In genomic region chr17:3846739-3847670, GRCh38 we compare ENCODE assay signal across 9 cellular contexts. TPM values are rescaled to one million over a fixed set of nuclear protein-coding genes. Genes with fewer than 3 reads are reported as not detected.
DNase-seq lines count a peak whose midpoint lies in the region; ATAC-seq and TF ChIP-seq lines count a peak whose summit lies in the region.
"Had no signal": no experiment of that assay in that cellular context is flagged by ENCODE, and none has a peak within 500 bp of the region (broad histone marks: within the 10 kb centered on the region; RNA-seq: fewer than 3 reads in every experiment).

No MANE protein-coding gene starts in this region.

- TF ChIP-seq CTCF in heart left ventricle (IDR thresholded peaks at IDR 0.05): no peak

- WGBS in right cardiac atrium: 91% methylated on average over 17 of the region's 17 CpGs
- WGBS in heart left ventricle, 4 donors: 91 to 92% (median 91%) methylated on average over 17 of the region's 17 CpGs

- no peak for TF ChIP-seq POLR2A in heart left ventricle (IDR thresholded peaks at IDR 0.05)
- TF ChIP-seq POLR2A in erythroblast (IDR thresholded peaks at IDR 0.05; ENCODE audit: low read length): no peak

- peaks cover 25% of the 10 kb centered on the region for H3K36me3 Mint-ChIP-seq in activated T-helper 17 cell treated with anti-CD3 and anti-CD28 coated beads, Interleukin-2, amount 50 U/mL, for 72 hours (ENCODE audit: low read depth)
- H3K36me3 Mint-ChIP-seq in naive thymus-derived CD4-positive, alpha-beta T cell: peaks cover 0 to 4% (median 0%) of the 10 kb centered on the region in 5 donors
- peaks cover 8% of the 10 kb centered on the region for H3K36me3 Mint-ChIP-seq in activated CD4-positive, alpha-beta T cell treated with anti-CD3 and anti-CD28 coated beads, Interleukin-2, amount 10 ng/mL, durations not matched to agents 24 days and 14 days (ENCODE audit: low read depth)

- POLR2A ChIA-PET in naive thymus-derived CD4-positive, alpha-beta T cell (lab: Charles Lee): interaction anchor here (0.6 to 1.6 kb wide), 11 partner anchors 10 to 169 kb away, joined by 3 to 9 read pairs (median 4); partner anchors contain the start of genes CAMKK1 and HASPIN

- H3K27me3 ChIP-seq in right cardiac atrium (ENCODE audit: control insufficient read depth, insufficient read depth): no peaks in the 10 kb centered on the region
- peaks cover 0 to 2% (median 0%) of the 10 kb centered on the region in 9 donors for H3K27me3 ChIP-seq in heart left ventricle
- no peaks in the 10 kb centered on the region for H3K27me3 ChIP-seq in naive thymus-derived CD4-positive, alpha-beta T cell (ENCODE audit: control insufficient read depth in 2 of 2, insufficient read depth in 2 of 2, low read length in 2 of 2)

- H3K36me3 ChIP-seq in heart left ventricle: peaks cover 0 to 26% (median 15%) of the 10 kb centered on the region in 9 donors
- peaks cover 0 to 14% (median 10%) of the 10 kb centered on the region in 3 experiments for H3K36me3 ChIP-seq in naive thymus-derived CD4-positive, alpha-beta T cell (ENCODE audit: control insufficient read depth in 2 of 3, insufficient read depth in 3 of 3, low read length in 3 of 3)

- no peak overlapping the region for H3K27ac ChIP-seq in right cardiac atrium (ENCODE audit: low read length)
- no peak overlapping the region for H3K27ac ChIP-seq in heart left ventricle
- no peak overlapping the region for H3K27ac ChIP-seq in naive thymus-derived CD4-positive, alpha-beta T cell (ENCODE audit: low read depth, low read length)

- peak overlapping the region; percentile 91 for H3K27ac Mint-ChIP-seq in activated T-helper 17 cell treated with anti-CD3 and anti-CD28 coated beads, Interleukin-2, amount 50 U/mL, for 72 hours
- H3K27ac Mint-ChIP-seq in naive thymus-derived CD4-positive, alpha-beta T cell: peak overlapping the region in 6 of 9 donors; percentile 20 to 88 (median 45)
- H3K27ac Mint-ChIP-seq in activated CD4-positive, alpha-beta T cell treated with anti-CD3 and anti-CD28 coated beads, Interleukin-2, amount 10 ng/mL, durations not matched to agents 24 days and 14 days: no peak overlapping the region
- H3K27ac Mint-ChIP-seq: activated CD4-positive, alpha-beta T cell treated with anti-CD3 and anti-CD28 coated beads for 36 hours had no signal

- DNase-seq in right cardiac atrium (peak in 2 of 3 donors; percentile 41 to 46), heart left ventricle (no peak), sciatic nerve (ENCODE audit: low spot score) (no peak), OCI-M2 (lab: John Stamatoyannopoulos, UW; ENCODE audit: unreplicated experiment) (no peak), erythroblast (lab: John Stamatoyannopoulos, UW) (no peak)
- no peak for DNase-seq in naive thymus-derived CD4-positive, alpha-beta T cell
- no peak for DNase-seq in activated CD4-positive, alpha-beta T cell treated with anti-CD3 and anti-CD28 coated beads, Interleukin-2, amount 10 ng/mL, durations not matched to agents 24 days and 14 days

- ATAC-seq in right cardiac atrium (no peak), heart left ventricle (no peak), sciatic nerve (no peak)
- ATAC-seq in activated T-helper 17 cell treated with anti-CD3 and anti-CD28 coated beads, Interleukin-2, amount 50 U/mL, for 72 hours (replicated peaks): no peak
- no peak for ATAC-seq in naive thymus-derived CD4-positive, alpha-beta T cell

- H3K27me3 Mint-ChIP-seq in activated T-helper 17 cell treated with anti-CD3 and anti-CD28 coated beads, Interleukin-2, amount 50 U/mL, for 72 hours: peaks cover 3% of the 10 kb centered on the region
- peaks cover 0 to 15% (median 4%) of the 10 kb centered on the region in 5 donors for H3K27me3 Mint-ChIP-seq in naive thymus-derived CD4-positive, alpha-beta T cell
- peaks cover 21% of the 10 kb centered on the region for H3K27me3 Mint-ChIP-seq in activated CD4-positive, alpha-beta T cell treated with anti-CD3 and anti-CD28 coated beads, Interleukin-2, amount 10 ng/mL, durations not matched to agents 24 days and 14 days

- peaks cover 17% of the 10 kb centered on the region for H3K4me1 Mint-ChIP-seq in activated T-helper 17 cell treated with anti-CD3 and anti-CD28 coated beads, Interleukin-2, amount 50 U/mL, for 72 hours
- H3K4me1 Mint-ChIP-seq in naive thymus-derived CD4-positive, alpha-beta T cell: peaks cover 18 to 31% (median 20%) of the 10 kb centered on the region in 7 donors
- H3K4me1 Mint-ChIP-seq in activated CD4-positive, alpha-beta T cell treated with anti-CD3 and anti-CD28 coated beads, Interleukin-2, amount 10 ng/mL, durations not matched to agents 24 days and 14 days: peaks cover 22% of the 10 kb centered on the region

- CTCF ChIA-PET in naive thymus-derived CD4-positive, alpha-beta T cell (lab: Charles Lee): interaction anchor here (0.7 to 5.3 kb wide), 4 partner anchors 10 to 110 kb away, joined by 3 to 46 read pairs (median 4); no protein-coding TSS in a partner anchor

- H3K4me3 Mint-ChIP-seq in activated T-helper 17 cell treated with anti-CD3 and anti-CD28 coated beads, Interleukin-2, amount 50 U/mL, for 72 hours: peak overlapping the region; percentile 93
- peak overlapping the region in 8 of 10 donors; percentile 13 to 98 (median 68) for H3K4me3 Mint-ChIP-seq in naive thymus-derived CD4-positive, alpha-beta T cell
- H3K4me3 Mint-ChIP-seq in activated CD4-positive, alpha-beta T cell treated with anti-CD3 and anti-CD28 coated beads, Interleukin-2, amount 10 ng/mL, durations not matched to agents 24 days and 14 days: no peak overlapping the region

- no peaks in the 10 kb centered on the region for H3K4me1 ChIP-seq in right cardiac atrium (ENCODE audit: control insufficient read depth, insufficient read depth, low read length)
- peaks cover 0 to 30% (median 13%) of the 10 kb centered on the region in 12 donors for H3K4me1 ChIP-seq in heart left ventricle
- H3K4me1 ChIP-seq in naive thymus-derived CD4-positive, alpha-beta T cell (ENCODE audit: control insufficient read depth in 2 of 2, insufficient read depth in 2 of 2, low read length in 2 of 2): peaks cover 12 to 17% of the 10 kb centered on the region in 2 donors

- intact Hi-C loops in right cardiac atrium (cut with DNase I) (no loop called here), heart left ventricle (cut with DNase I) (loop anchor here in 7 of 10 donors (2.0 to 10.0 kb wide), 3 partner anchors 46 to 112 kb away; partner anchors contain the start of gene CAMKK1 (in 1 of the 7)), sciatic nerve (cut with DNase I) (no loop called here)
- intact Hi-C loops in naive thymus-derived CD4-positive, alpha-beta T cell (cut with micrococcal nuclease): loop anchor here (1.0 to 10.0 kb wide), 11 partner anchors 46 to 800 kb away; partner anchors contain the start of genes ATP2A3 (in 2 of the 2), CAMKK1 (in 2 of the 2), CYB5D2 (in 2 of the 2) and EMC6 (in 2 of the 2)
- intact Hi-C loops in activated CD4-positive, alpha-beta T cell treated with anti-CD3 and anti-CD28 coated beads, Interleukin-2, amount 10 ng/mL, durations not matched to agents 24 days and 14 days (cut with micrococcal nuclease): loop anchor here (1.0 to 5.0 kb wide), 3 partner anchors 110 to 296 kb away; partner anchors contain the start of genes ATP2A3, CYB5D2 and ZZEF1

- H3K9me3 ChIP-seq in right cardiac atrium (ENCODE audit: control insufficient read depth, low read length): no peaks in the 10 kb centered on the region
- no peaks in the 10 kb centered on the region for H3K9me3 ChIP-seq in heart left ventricle
- no peaks in the 10 kb centered on the region for H3K9me3 ChIP-seq in naive thymus-derived CD4-positive, alpha-beta T cell (ENCODE audit: control insufficient read depth in 2 of 3, low read length in 3 of 3)

- H3K4me3 ChIP-seq in right cardiac atrium (ENCODE audit: low read length) (no peak overlapping the region), heart left ventricle (peak overlapping the region in 5 of 12 donors; percentile 69 to 96 (median 86))
- H3K4me3 ChIP-seq in naive thymus-derived CD4-positive, alpha-beta T cell (ENCODE audit: low read length): peak overlapping the region; percentile 15

- H3K9me3 Mint-ChIP-seq in activated T-helper 17 cell treated with anti-CD3 and anti-CD28 coated beads, Interleukin-2, amount 50 U/mL, for 72 hours: no peaks in the 10 kb centered on the region
- H3K9me3 Mint-ChIP-seq in naive thymus-derived CD4-positive, alpha-beta T cell: peaks cover 0 to under 1% (median 0%) of the 10 kb centered on the region in 11 donors
- H3K9me3 Mint-ChIP-seq in activated CD4-positive, alpha-beta T cell treated with anti-CD3 and anti-CD28 coated beads, Interleukin-2, amount 10 ng/mL, durations not matched to agents 24 days and 14 days: no peaks in the 10 kb centered on the region

RNA-seq across cellular contexts. Expression of gene NCBP3, which starts 1.0 kb away (rescaled TPM):
- total RNA-seq in right cardiac atrium (10 to 100 TPM; 24.7 to 33.5 (median 27.1) TPM), heart left ventricle (10 to 100 TPM; 10.6 to 26.4 (median 21.6) TPM), sciatic nerve (42.3 TPM)
- polyA plus RNA-seq in right cardiac atrium (13.9 TPM), heart left ventricle (10 to 100 TPM; 10.4 to 20.2 TPM)
- total RNA-seq in activated T-helper 17 cell treated with anti-CD3 and anti-CD28 coated beads, Interleukin-2, amount 50 U/mL, for 72 hours: 10 to 100 TPM; 30.8 to 40.4 TPM
- total RNA-seq in naive thymus-derived CD4-positive, alpha-beta T cell: 10 to 100 TPM; 40.6 to 49.4 (median 46.7) TPM
- polyA plus RNA-seq in naive thymus-derived CD4-positive, alpha-beta T cell: 10 to 100 TPM in 1 of 2 donors, 1 to 10 TPM in 1; 7.8 to 14.7 TPM
- 45.9 and 52.1 TPM in 2 replicates for total RNA-seq in activated CD4-positive, alpha-beta T cell treated with anti-CD3 and anti-CD28 coated beads, Interleukin-2, amount 10 ng/mL, durations not matched to agents 24 days and 14 days

RNA-seq across cellular contexts. Expression of gene CAMKK1, which starts 45.8 kb away (rescaled TPM):
- total RNA-seq in right cardiac atrium (1 to 10 TPM; 4.2 to 6.7 (median 6.0) TPM), heart left ventricle (1 to 10 TPM; 2.0 to 6.8 (median 4.3) TPM), sciatic nerve (7.7 TPM)
- polyA plus RNA-seq in right cardiac atrium (4.5 TPM), heart left ventricle (1 to 10 TPM; 2.0 to 4.2 TPM)
- total RNA-seq in activated T-helper 17 cell treated with anti-CD3 and anti-CD28 coated beads, Interleukin-2, amount 50 U/mL, for 72 hours: 1 to 10 TPM; 4.0 to 4.9 TPM
- 10 to 100 TPM in 2 of 5 experiments, 1 to 10 TPM in 3; 4.8 to 12.5 (median 6.3) TPM for total RNA-seq in naive thymus-derived CD4-positive, alpha-beta T cell
- polyA plus RNA-seq in naive thymus-derived CD4-positive, alpha-beta T cell: 1 to 10 TPM; 2.3 to 3.2 TPM
- total RNA-seq in activated CD4-positive, alpha-beta T cell treated with anti-CD3 and anti-CD28 coated beads, Interleukin-2, amount 10 ng/mL, durations not matched to agents 24 days and 14 days: 8.6 and 9.2 TPM in 2 replicates

RNA-seq across cellular contexts. Expression of gene ITGAE, which starts 46.0 kb away (rescaled TPM):
- total RNA-seq in right cardiac atrium: 10 to 100 TPM; 21.9 to 25.7 (median 23.1) TPM
- polyA plus RNA-seq in right cardiac atrium: 39.4 TPM
- 10 to 100 TPM in 8 of 9 donors, 1 to 10 TPM in 1; 7.1 to 17.1 (median 15.3) TPM for total RNA-seq in heart left ventricle
- 10 to 100 TPM; 15.3 to 32.9 TPM for polyA plus RNA-seq in heart left ventricle
- total RNA-seq in activated T-helper 17 cell treated with anti-CD3 and anti-CD28 coated beads, Interleukin-2, amount 50 U/mL, for 72 hours: 10 to 100 TPM; 24.2 to 43.2 TPM
- 10 to 100 TPM; 16.3 to 29.4 (median 19.6) TPM for total RNA-seq in naive thymus-derived CD4-positive, alpha-beta T cell
- polyA plus RNA-seq in naive thymus-derived CD4-positive, alpha-beta T cell: 10 to 100 TPM; 41.2 to 44.9 TPM
- 19.3 TPM for total RNA-seq in sciatic nerve
- 31.1 and 33.9 TPM in 2 replicates for total RNA-seq in activated CD4-positive, alpha-beta T cell treated with anti-CD3 and anti-CD28 coated beads, Interleukin-2, amount 10 ng/mL, durations not matched to agents 24 days and 14 days

Comparison
In these comparisons a context has a peak if more than half of its experiments do, and no peak if none do; other contexts are left out.
1. DNase-seq: peak in right cardiac atrium (2 of 3); none in heart left ventricle (0 of 5), naive thymus-derived CD4-positive, alpha-beta T cell (0 of 9), sciatic nerve (single experiment), OCI-M2 (single experiment), erythroblast (0 of 2) and activated CD4-positive, alpha-beta T cell treated with anti-CD3 and anti-CD28 coated beads, Interleukin-2, amount 10 ng/mL, durations not matched to agents 24 days and 14 days (single experiment).
2. intact Hi-C loops: an anchor here in heart left ventricle (2.0 to 10.0 kb wide), naive thymus-derived CD4-positive, alpha-beta T cell (1.0 to 10.0 kb wide) and activated CD4-positive, alpha-beta T cell treated with anti-CD3 and anti-CD28 coated beads, Interleukin-2, amount 10 ng/mL, durations not matched to agents 24 days and 14 days (1.0 to 5.0 kb wide); none called in right cardiac atrium and sciatic nerve.